1 cellular context compared by ENCODE assay signal in genomic region chr5:110692669-110693068, GRCh38. TPM values are rescaled to one million over a fixed set of nuclear protein-coding genes. Genes with fewer than 3 reads are reported as not detected.
"Had no signal": no experiment of that assay in that cellular context is flagged by ENCODE, and none has a peak within 500 bp of the region (broad histone marks: within the 10 kb centered on the region; RNA-seq: fewer than 3 reads in every experiment).

No MANE protein-coding gene starts in this region.

RNA-seq across cellular contexts. Expression of gene TMEM232, which starts 33.8 kb away (rescaled TPM):
- polyA plus RNA-seq: IgD-negative memory B cell had no signal
